Comparison of ENCODE assay signal across 31 cellular contexts in genomic region chr9:114243240-114243639, GRCh38.
"Had no signal": no experiment of that assay in that cellular context is flagged by ENCODE, and none has a peak within 500 bp of the region (broad histone marks: within the 10 kb centered on the region; RNA-seq: fewer than 3 reads in every experiment).

No MANE protein-coding gene starts in this region.

- H3K4me1 Mint-ChIP-seq: naive B cell; stimulated activated naive CD8-positive, alpha-beta T cell treated with anti-CD3 and anti-CD28 coated beads, Interleukin-15, amount 100 ng/mL, for 72 hours had no signal

- H3K79me2 ChIP-seq: hepatocyte had no signal

- H3K9me3 Mint-ChIP-seq: mesothelial cell of epicardium; naive B cell; natural killer cell treated with Interleukin-12 subunit alpha and Interleukin-12 subunit beta and Interleukin-15 and Interleukin-18, amount 100 ng/mL, for 72 hours; stimulated activated naive CD8-positive, alpha-beta T cell treated with anti-CD3 and anti-CD28 coated beads, Interleukin-15, amount 100 ng/mL, for 72 hours had no signal

- H3K27ac ChIP-seq: dorsolateral prefrontal cortex, epithelial cell of prostate, gastrocnemius medialis, hepatocyte, left lung, ovary, psoas muscle, suprapubic skin, transverse colon, vagina had no signal

- ATAC-seq: esophagus mucosa; gastrocnemius medialis; left lung; mucosa of descending colon; natural killer cell treated with Interleukin-12 subunit alpha and Interleukin-12 subunit beta and Interleukin-15 and Interleukin-18, amount 100 ng/mL, for 72 hours; psoas muscle; sciatic nerve; stimulated activated naive CD8-positive, alpha-beta T cell treated with anti-CD3 and anti-CD28 coated beads, Interleukin-15, amount 100 ng/mL, for 72 hours had no signal

- H3K36me3 Mint-ChIP-seq: naive B cell; natural killer cell treated with Interleukin-12 subunit alpha and Interleukin-12 subunit beta and Interleukin-15 and Interleukin-18, amount 100 ng/mL, for 72 hours had no signal

- H2AFZ ChIP-seq: hepatocyte had no signal

- H3K9me3 ChIP-seq: gastrocnemius medialis, left lung, mucosa of descending colon, ovary, psoas muscle, suprapubic skin, transverse colon, vagina had no signal

- FAIRE-seq: colon, kidney had no signal

- DNase-seq: dorsolateral prefrontal cortex; effector CD4-positive, alpha-beta T cell; foreskin fibroblast; gastrocnemius medialis; head of caudate nucleus; kidney; mesenchymal stem cell; mucosa of descending colon; naive B cell; occipital lobe; ovary; posterior cingulate gyrus; psoas muscle; stimulated activated CD4-positive, alpha-beta T cell treated with anti-CD3 and anti-CD28 coated beads, Interleukin-12 subunit alpha, Interleukin-12 subunit beta, amount 100 ng/mL, for 4 hours; stimulated activated CD4-positive, alpha-beta T cell treated with anti-CD3 and anti-CD28 coated beads, Interleukin-1b, Interleukin-23, amount 100 ng/mL, for 48 hours; stimulated activated CD4-positive, alpha-beta T cell treated with anti-CD3 and anti-CD28 coated beads, Interleukin-4, amount 100 ng/mL, for 1 hour; stimulated activated CD8-positive, alpha-beta memory T cell treated with anti-CD3 and anti-CD28 coated beads, Interleukin-4, amount 100 ng/mL, for 48 hours; stimulated activated naive CD4-positive, alpha-beta T cell; stimulated activated naive CD8-positive, alpha-beta T cell treated with anti-CD3 and anti-CD28 coated beads, Interleukin-15, amount 100 ng/mL, for 72 hours; transverse colon had no signal

- H3K4me3 ChIP-seq: dorsolateral prefrontal cortex, gastrocnemius medialis, hepatocyte, left lung, mucosa of descending colon, ovary, psoas muscle, smooth muscle cell, suprapubic skin, transverse colon, vagina had no signal

- H3K36me3 ChIP-seq: gastrocnemius medialis, left lung, ovary, transverse colon, vagina had no signal

- H3K4me1 ChIP-seq: left lung had no signal

- H3K27me3 ChIP-seq: gastrocnemius medialis, hepatocyte, ovary, suprapubic skin, transverse colon, vagina had no signal

- H3K4me2 ChIP-seq: hepatocyte, smooth muscle cell had no signal

- H3K27ac Mint-ChIP-seq: mesothelial cell of epicardium; natural killer cell treated with Interleukin-12 subunit alpha and Interleukin-12 subunit beta and Interleukin-15 and Interleukin-18, amount 100 ng/mL, for 72 hours; stimulated activated naive CD8-positive, alpha-beta T cell treated with anti-CD3 and anti-CD28 coated beads, Interleukin-15, amount 100 ng/mL, for 72 hours had no signal

- H3K4me3 Mint-ChIP-seq: mesothelial cell of epicardium; naive B cell; natural killer cell treated with Interleukin-12 subunit alpha and Interleukin-12 subunit beta and Interleukin-15 and Interleukin-18, amount 100 ng/mL, for 72 hours; stimulated activated naive CD8-positive, alpha-beta T cell treated with anti-CD3 and anti-CD28 coated beads, Interleukin-15, amount 100 ng/mL, for 72 hours had no signal
